ENCODE assay signal across 18 cellular contexts in genomic region chrX:45718676-45719075, GRCh38.
DNase-seq lines count a peak whose midpoint lies in the region; ATAC-seq, FAIRE-seq and TF ChIP-seq lines count a peak whose summit lies in the region.
"Had no signal": no experiment of that assay in that cellular context is flagged by ENCODE, and none has a peak within 500 bp of the region (broad histone marks: within the 10 kb centered on the region; RNA-seq: fewer than 3 reads in every experiment).

No MANE protein-coding gene starts in this region.

- H3K4me1 Mint-ChIP-seq in stimulated activated naive CD8-positive, alpha-beta T cell treated with anti-CD3 and anti-CD28 coated beads, Interleukin-15, Interleukin-2, amounts not matched to agents 100 ng/mL and 50 ng/mL, for 24 hours (ENCODE audit: low read depth), result peaks cover 67% of the 10 kb centered on the region

- H3K4me3 Mint-ChIP-seq in stimulated activated naive CD8-positive, alpha-beta T cell treated with anti-CD3 and anti-CD28 coated beads, Interleukin-15, Interleukin-2, amounts not matched to agents 100 ng/mL and 50 ng/mL, for 24 hours, result no peak overlapping the region
- H3K4me3 Mint-ChIP-seq: B cell; CD4-positive, alpha-beta T cell had no signal

- BruUV-seq in PC-3 (replicated peaks; lab: Mats Ljungman, UMichigan) (no TSS peak), endothelial cell of umbilical vein (replicated peaks; lab: Mats Ljungman, UMichigan) (no TSS peak)

- H3K4me1 ChIP-seq in PC-3 (ENCODE audit: insufficient read depth, low read length), result peaks cover 65% of the 10 kb centered on the region
- H3K4me1 ChIP-seq in endothelial cell of umbilical vein (ENCODE audit: control insufficient read depth, extremely low read depth, insufficient read depth, low read length), result peaks cover 56% of the 10 kb centered on the region
- peaks cover 9% of the 10 kb centered on the region; the same call in 1 of the 2 replicates for H3K4me1 ChIP-seq in MM.1S (ENCODE audit: low read length)
- H3K4me1 ChIP-seq in pancreas, result no peaks in the 10 kb centered on the region

- H3K36me3 ChIP-seq in PC-3 (ENCODE audit: low read depth, low read length) (no peaks in the 10 kb centered on the region), endothelial cell of umbilical vein (ENCODE audit: control insufficient read depth in 2 of 2, extremely low read depth in 1 of 2, insufficient read depth in 2 of 2, low read length in 2 of 2) (no peaks in the 10 kb centered on the region), MM.1S (replicated peaks; ENCODE audit: insufficient read depth, low read length) (no peaks in the 10 kb centered on the region), pancreas (no peaks in the 10 kb centered on the region)

- H3K9me3 ChIP-seq in PC-3 (ENCODE audit: low read length) (no peaks in the 10 kb centered on the region), endothelial cell of umbilical vein (replicated peaks; ENCODE audit: control insufficient read depth, insufficient read depth, low read length) (no peaks in the 10 kb centered on the region), MM.1S (replicated peaks; ENCODE audit: insufficient read depth, low read length) (no peaks in the 10 kb centered on the region), pancreas (no peaks in the 10 kb centered on the region)

- ATAC-seq in stimulated activated naive CD8-positive, alpha-beta T cell treated with anti-CD3 and anti-CD28 coated beads, Interleukin-15, Interleukin-2, amounts not matched to agents 100 U/mL and 50 U/mL, for 24 hours, result no peak
- no peak for ATAC-seq in PC-3
- ATAC-seq in pancreas, result no peak
- ATAC-seq: GM12878, HepG2 had no signal

- peak overlapping the region; percentile 86 for H3K9ac ChIP-seq in PC-3 (ENCODE audit: low read length)
- H3K9ac ChIP-seq in endothelial cell of umbilical vein (replicated peaks; ENCODE audit: extremely low read depth, insufficient read depth, low read length), result no peak overlapping the region
- no peak overlapping the region for H3K9ac ChIP-seq in MM.1S (ENCODE audit: low read length)
- H3K9ac ChIP-seq: GM23248 had no signal

- peaks cover 30% of the 10 kb centered on the region for H3F3A ChIP-seq in PC-3 (ENCODE audit: low read length, unreplicated experiment)
- no peaks in the 10 kb centered on the region for H3F3A ChIP-seq in MM.1S (ENCODE audit: insufficient read depth, low read length)

- H3K4me3 ChIP-seq in PC-3 (ENCODE audit: low read length) (no peak overlapping the region), endothelial cell of umbilical vein (replicated peaks in 1 of 3; ENCODE audit: insufficient read depth in 1 of 3, low read depth in 1 of 3, low read length in 3 of 3) (no peak overlapping the region), MM.1S (ENCODE audit: low read length) (no peak overlapping the region), pancreas (no peak overlapping the region)
- H3K4me3 ChIP-seq: GM12878, GM23248 had no signal

- no peaks in the 10 kb centered on the region for H3K9me3 Mint-ChIP-seq in stimulated activated naive CD8-positive, alpha-beta T cell treated with anti-CD3 and anti-CD28 coated beads, Interleukin-15, Interleukin-2, amounts not matched to agents 100 ng/mL and 50 ng/mL, for 24 hours
- H3K9me3 Mint-ChIP-seq: CD4-positive, alpha-beta T cell had no signal

- H3K4me2 ChIP-seq in PC-3 (ENCODE audit: low read length) (0 out of 2 replicates have a peak overlapping the region, but pooled peaks have one; percentile 1), endothelial cell of umbilical vein (ENCODE audit: insufficient read depth, low read length) (no peak overlapping the region), MM.1S (ENCODE audit: low read depth, low read length) (no peak overlapping the region)

- H3K79me2 ChIP-seq in PC-3 (ENCODE audit: low read length), result peaks cover 7% of the 10 kb centered on the region
- no peaks in the 10 kb centered on the region for H3K79me2 ChIP-seq in endothelial cell of umbilical vein (ENCODE audit: control insufficient read depth, insufficient read depth, low read length)
- no peaks in the 10 kb centered on the region for H3K79me2 ChIP-seq in MM.1S (ENCODE audit: low read length)

- POLR2A ChIA-PET in PC-3 (lab: Charles Lee; ENCODE audit: unreplicated experiment) (interaction anchor here (0.6 kb wide), 1 partner anchor 17 kb away, joined by 3 read pairs; no protein-coding TSS in a partner anchor), endothelial cell of umbilical vein (lab: Charles Lee) (no interaction called here)

- no peak for TF ChIP-seq POLR2A in endothelial cell of umbilical vein (IDR thresholded peaks at IDR 0.05; ENCODE audit: low read depth, low read length)

- H3K27me3 ChIP-seq in PC-3 (ENCODE audit: low read length) (no peaks in the 10 kb centered on the region), endothelial cell of umbilical vein (ENCODE audit: control insufficient read depth in 2 of 2, insufficient read depth in 2 of 2, low read length in 2 of 2) (no peaks in the 10 kb centered on the region), MM.1S (replicated peaks; ENCODE audit: insufficient read depth, low read length) (no peaks in the 10 kb centered on the region), pancreas (peaks cover 0 to 4% (median 2%) of the 10 kb centered on the region in 4 donors)

- no peaks in the 10 kb centered on the region for H3K36me3 Mint-ChIP-seq in stimulated activated naive CD8-positive, alpha-beta T cell treated with anti-CD3 and anti-CD28 coated beads, Interleukin-15, Interleukin-2, amounts not matched to agents 100 ng/mL and 50 ng/mL, for 24 hours (ENCODE audit: low read depth)

- H3K9me1 ChIP-seq in endothelial cell of umbilical vein (replicated peaks; ENCODE audit: control insufficient read depth, extremely low read depth, insufficient read depth, low read length), result no peaks in the 10 kb centered on the region

- H4K20me1 ChIP-seq in PC-3 (ENCODE audit: low read length), result no peaks in the 10 kb centered on the region
- H4K20me1 ChIP-seq in endothelial cell of umbilical vein (replicated peaks; ENCODE audit: control insufficient read depth, extremely low read depth, insufficient read depth, low read length), result no peaks in the 10 kb centered on the region
- no peaks in the 10 kb centered on the region for H4K20me1 ChIP-seq in MM.1S (ENCODE audit: insufficient read depth, low read length)

- CTCF ChIA-PET in PC-3 (lab: Charles Lee) (no interaction called here), endothelial cell of umbilical vein (lab: Charles Lee) (no interaction called here)

- no peaks in the 10 kb centered on the region for H3K9me2 ChIP-seq in PC-3 (replicated peaks; ENCODE audit: low read length)
- H3K9me2 ChIP-seq in MM.1S (replicated peaks; ENCODE audit: insufficient read depth, low read length), result no peaks in the 10 kb centered on the region

- H2AFZ ChIP-seq in PC-3 (ENCODE audit: low read length) (0 out of 2 replicates have a peak overlapping the region, but pooled peaks have one; percentile 9), endothelial cell of umbilical vein (ENCODE audit: low read depth, low read length) (no peak overlapping the region), MM.1S (ENCODE audit: low read length) (no peak overlapping the region)
- H2AFZ ChIP-seq: GM23248 had no signal

- no peaks in the 10 kb centered on the region for H3K27me3 Mint-ChIP-seq in stimulated activated naive CD8-positive, alpha-beta T cell treated with anti-CD3 and anti-CD28 coated beads, Interleukin-15, Interleukin-2, amounts not matched to agents 100 ng/mL and 50 ng/mL, for 24 hours
- H3K27me3 Mint-ChIP-seq: B cell; CD4-positive, alpha-beta T cell had no signal

- WGBS in pancreas, 2 donors, result 76 to 81% methylated on average over 1 of the region's 1 CpG

- no peak for DNase-seq in stimulated activated naive CD8-positive, alpha-beta T cell treated with anti-CD3 and anti-CD28 coated beads, Interleukin-15, Interleukin-2, amounts not matched to agents 100 U/mL and 50 U/mL, for 24 hours
- no peak for DNase-seq in PC-3
- peak; percentile 47 for DNase-seq in endothelial cell of umbilical vein (ENCODE audit: low read depth, low spot score)
- DNase-seq in MM.1S, result no peak
- no peak for DNase-seq in GM03348 (ENCODE audit: low spot score)
- DNase-seq in pancreas, result no peak
- DNase-seq: C1 segment of cervical spinal cord; Calu3; CD4-positive, alpha-beta T cell; DMS 273 treated with DMSO at 0.1 percent for 48 hours; GM23248; H7 had no signal

- dilution Hi-C loops in endothelial cell of umbilical vein (cut with MboI; ENCODE audit: extremely low pct_ligation_motif_present, low sequenced_read_pairs), result no loop called here

- FAIRE-seq in endothelial cell of umbilical vein (lab: Jason Lieb, UNC) (no peak), pancreas (lab: Jason Lieb, UNC) (no peak)
- FAIRE-seq: A204.1, GM12878, GM18507, HepG2 had no signal

- H3K27ac ChIP-seq in PC-3 (ENCODE audit: low read length) (peak overlapping the region; percentile 100), endothelial cell of umbilical vein (ENCODE audit: insufficient read depth, low read depth, low read length) (no peak overlapping the region), MM.1S (ENCODE audit: low read length) (no peak overlapping the region), pancreas (no peak overlapping the region)
- H3K27ac ChIP-seq: GM23248 had no signal

- TF ChIP-seq CTCF in PC-3 (conservative IDR thresholded peaks at IDR 0.05; ENCODE audit: low read depth, low read length) (no peak), endothelial cell of umbilical vein (IDR thresholded peaks at IDR 0.05; ENCODE audit: extremely low read depth in 1 of 2, insufficient read depth in 1 of 2, low read depth in 1 of 2, low read length in 2 of 2) (no peak), MM.1S (IDR thresholded peaks at IDR 0.05; ENCODE audit: low read length) (no peak), pancreas (IDR thresholded peaks at IDR 0.05) (no peak)

- H3K27ac Mint-ChIP-seq in stimulated activated naive CD8-positive, alpha-beta T cell treated with anti-CD3 and anti-CD28 coated beads, Interleukin-15, Interleukin-2, amounts not matched to agents 100 ng/mL and 50 ng/mL, for 24 hours, result peak overlapping the region; percentile 58
- H3K27ac Mint-ChIP-seq: B cell; CD4-positive, alpha-beta T cell had no signal

- intact Hi-C loops in PC-3 (cut with micrococcal nuclease) (no loop called here), endothelial cell of umbilical vein (cut with micrococcal nuclease) (no loop called here), pancreas (cut with DNase I) (no loop called here)

TF ChIP-seq in endothelial cell of umbilical vein, 7 proteins besides CTCF, POLR2A, EP300 and RAD21 (continues in another document):
- TF ChIP-seq JUN (IDR thresholded peaks at IDR 0.05; ENCODE audit: borderline replicate concordance, insufficient read depth, insufficient read length, low read depth) (no peak), POLR2AphosphoS5 (IDR thresholded peaks at IDR 0.05; ENCODE audit: insufficient read depth, low read depth, low read length) (no peak), EZH2 (IDR thresholded peaks at IDR 0.05; ENCODE audit: borderline replicate concordance, low read depth, low read length, severe bottlenecking) (no peak), MAX (IDR thresholded peaks at IDR 0.05; ENCODE audit: insufficient read depth, insufficient read length) (no peak), MYC (IDR thresholded peaks at IDR 0.05; ENCODE audit: low read depth, low read length) (no peak), FOS (IDR thresholded peaks at IDR 0.05; ENCODE audit: borderline replicate concordance, insufficient read depth, low read length) (no peak)
